Comparison of ENCODE assay signal across 26 cellular contexts in genomic region chr20:56403465-56403864, GRCh38. TPM values are rescaled to one million over a fixed set of nuclear protein-coding genes. Genes with fewer than 3 reads are reported as not detected.
"Had no signal": no experiment of that assay in that cellular context is flagged by ENCODE, and none has a peak within 500 bp of the region (broad histone marks: within the 10 kb centered on the region; RNA-seq: fewer than 3 reads in every experiment).

No MANE protein-coding gene starts in this region.

- H3K9me3 Mint-ChIP-seq: activated B cell treated with CpG ODN at 0.5 μM for 24 hours; activated naive CD4-positive, alpha-beta T cell treated with anti-CD3 and anti-CD28 coated beads, Interleukin-2, amount 50 U/mL, for 24 hours; activated T-cell treated with anti-CD3 and anti-CD28 coated beads, Interleukin-2, amount 50 U/mL, for 72 hours; activated T-helper 2 cell treated with anti-CD3 and anti-CD28 coated beads, Interferon-gamma antibody, Interleukin-2, Interleukin-4, amounts not matched to agents 10 μg/mL and 5 μg/mL and 100 μg/mL, durations not matched to agents 14 hours and 24 hours and 36 hours; T-cell had no signal

- H3K27ac ChIP-seq: brain microvascular endothelial cell, cardiac muscle cell, SK-N-MC had no signal

- FAIRE-seq: TTC549 had no signal

- H3K4me3 ChIP-seq: cardiac muscle cell, SK-N-MC had no signal

- H3K27ac Mint-ChIP-seq: activated B cell treated with CpG ODN at 0.5 μM for 24 hours; activated naive CD4-positive, alpha-beta T cell treated with anti-CD3 and anti-CD28 coated beads, Interleukin-2, amount 50 U/mL, for 24 hours; activated T-helper 2 cell treated with anti-CD3 and anti-CD28 coated beads, Interferon-gamma antibody, Interleukin-2, Interleukin-4, amounts not matched to agents 10 μg/mL and 5 μg/mL and 100 μg/mL, durations not matched to agents 14 hours and 24 hours and 36 hours; T-cell had no signal

- H3K27me3 Mint-ChIP-seq: activated B cell treated with CpG ODN at 0.5 μM for 24 hours; activated naive CD4-positive, alpha-beta T cell treated with anti-CD3 and anti-CD28 coated beads, Interleukin-2, amount 50 U/mL, for 24 hours; T-cell had no signal

- DNase-seq: activated B cell treated with CpG ODN at 0.5 μM for 24 hours; activated CD4-positive, alpha-beta T cell treated with anti-CD3 and anti-CD28 coated beads for 1 hour; activated CD8-positive, alpha-beta memory T cell treated with anti-CD3 and anti-CD28 coated beads for 24 hours; activated gamma-delta T cell treated with Interleukin-2 at 50 U/mL for 16 hours; activated T-cell treated with anti-CD3 and anti-CD28 coated beads, Interleukin-2, amount 50 U/mL, for 72 hours; brain microvascular endothelial cell; Kasumi-1; NCI-H1105 treated with DMSO at 0.1 percent for 48 hours; NCI-H1436 treated with DMSO at 0.1 percent for 48 hours; NCI-H187; NCI-H2081; NCI-H510A treated with DMSO at 0.1 percent for 48 hours; NCI-H69; NK-92 treated with Interleukin-12 subunit alpha and Interleukin-12 subunit beta, amount 100 ng/mL, for 24 hours; OCI-M1; RPMI8226; T-helper 2 cell; T1000 had no signal

- H3K27me3 ChIP-seq: brain microvascular endothelial cell, cardiac muscle cell had no signal

- H3K4me3 Mint-ChIP-seq: activated B cell treated with CpG ODN at 0.5 μM for 24 hours; activated naive CD4-positive, alpha-beta T cell treated with anti-CD3 and anti-CD28 coated beads, Interleukin-2, amount 50 U/mL, for 24 hours; activated T-cell treated with anti-CD3 and anti-CD28 coated beads, Interleukin-2, amount 50 U/mL, for 72 hours; T-cell had no signal

- ATAC-seq: activated T-cell treated with anti-CD3 and anti-CD28 coated beads, Interleukin-2, amount 50 U/mL, for 72 hours; Panc1; Right ventricle myocardium inferior; T-cell had no signal

RNA-seq across cellular contexts. Expression of gene CASS4, which starts 8.6 kb away (rescaled TPM):
- polyA plus RNA-seq: cardiac muscle cell had no signal
